ENCODE assay signal across 8 cellular contexts in the genomic region with DNA sequence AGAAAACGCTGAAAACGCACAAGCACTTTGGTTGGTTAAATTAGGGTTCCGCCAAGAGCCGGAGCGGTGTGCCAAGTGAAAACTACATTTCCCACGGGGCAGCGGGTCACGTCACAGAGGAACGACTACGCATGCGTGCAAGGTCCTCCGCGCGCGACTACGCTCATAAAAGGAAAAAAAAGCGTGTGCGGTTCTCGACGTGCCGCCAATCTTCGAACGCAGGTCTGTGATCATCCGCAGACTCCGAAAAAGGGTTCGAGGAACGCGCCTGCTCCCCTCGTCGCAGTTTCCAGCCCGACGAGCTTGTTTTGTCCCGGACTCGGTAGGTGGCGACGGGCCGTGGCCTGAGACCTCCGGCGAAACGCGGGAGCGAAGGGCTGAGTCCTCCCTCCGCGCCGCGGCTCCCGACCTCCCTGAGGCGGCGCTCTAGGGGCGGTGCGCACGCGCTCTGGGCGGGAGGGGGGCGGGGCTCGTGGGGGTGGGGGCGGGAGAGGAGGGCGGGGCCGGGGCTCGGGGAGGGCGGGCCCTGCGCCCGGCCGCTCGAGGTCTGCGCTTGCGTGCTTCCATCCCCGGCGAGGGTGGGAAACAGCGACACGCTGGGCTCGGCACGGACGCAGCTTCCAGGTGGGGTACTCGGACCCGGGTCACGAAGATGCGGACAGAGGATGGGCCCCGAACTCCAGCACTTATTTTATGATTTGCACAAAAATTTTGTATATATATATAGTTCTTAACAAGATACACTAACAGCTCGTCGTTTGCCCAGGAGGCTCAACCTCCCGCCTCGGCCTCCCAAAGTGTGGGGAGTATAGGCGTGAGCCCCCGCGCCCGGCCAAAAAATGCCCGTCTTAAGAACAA. TPM values are rescaled to one million over a fixed set of nuclear protein-coding genes. Genes with fewer than 3 reads are reported as not detected.
DNase-seq lines count a peak whose midpoint lies in the region; ATAC-seq lines count a peak whose summit lies in the region.

A gene (plus strand): TSS at position 145 of the 858 bp plus-strand sequence. CDS start 27,150 bp downstream, outside the sequence.

- H3K27me3 ChIP-seq in effector memory CD4-positive, alpha-beta T cell (replicated peaks; ENCODE audit: control insufficient read depth, insufficient read depth, low read length, poor library complexity, severe bottlenecking) = no peaks in the 10 kb centered on the region

- H3K27me3 Mint-ChIP-seq in memory B cell = peaks cover 3% of the 10 kb centered on the region

- CTCF ChIA-PET in activated CD8-positive, alpha-beta memory T cell treated with anti-CD3 and anti-CD28 coated beads for 36 hours (lab: Charles Lee) = interaction anchor here (0.5 to 0.6 kb wide), 2 partner anchors 309 to 854 kb away, joined by 3 to 4 read pairs; no protein-coding TSS in a partner anchor

- H3K9me3 Mint-ChIP-seq in memory B cell = no peaks in the 10 kb centered on the region

- peak within 1 kb of the TSS; percentile 92 for H3K4me3 Mint-ChIP-seq in memory B cell

- H3K4me3 ChIP-seq in effector memory CD4-positive, alpha-beta T cell (ENCODE audit: insufficient read depth, low read depth, low read length, poor library complexity, severe bottlenecking) = peak within 1 kb of the TSS; percentile 70

- ATAC-seq in GM19467 (IDR thresholded peaks at IDR 0.05; ENCODE audit: unreplicated experiment) (peak; percentile 84), memory B cell (ENCODE audit: low read depth) (peak; percentile 87)

- H3K9me3 ChIP-seq in effector memory CD4-positive, alpha-beta T cell (ENCODE audit: control insufficient read depth, low read length) = no peaks in the 10 kb centered on the region

- H3K4me1 ChIP-seq in effector memory CD4-positive, alpha-beta T cell (ENCODE audit: control insufficient read depth, insufficient read depth, low read length, poor library complexity, severe bottlenecking) = peaks cover 8% of the 10 kb centered on the region

- H3K27ac ChIP-seq in effector memory CD4-positive, alpha-beta T cell (ENCODE audit: insufficient read depth, low read length, poor library complexity, severe bottlenecking) = peak within 1 kb of the TSS; percentile 92

- H3K4me1 Mint-ChIP-seq in memory B cell = peaks cover 19% of the 10 kb centered on the region

- H3K36me3 Mint-ChIP-seq in memory B cell = peaks cover 9% of the 10 kb centered on the region

- POLR2A ChIA-PET in activated CD8-positive, alpha-beta memory T cell treated with anti-CD3 and anti-CD28 coated beads for 36 hours (lab: Charles Lee) = interaction anchor here (0.6 to 1.4 kb wide), 3 partner anchors 58 to 269 kb away, joined by 3 to 14 read pairs (median 3); a partner anchor contains a TSS

- peaks cover 16% of the 10 kb centered on the region for H3K36me3 ChIP-seq in effector memory CD4-positive, alpha-beta T cell (ENCODE audit: control insufficient read depth, insufficient read depth, low read length)

- DNase-seq in COLO829 (ENCODE audit: low spot score) (peak; percentile 92), HT-29 (ENCODE audit: low spot score) (peak; percentile 92), NOMO-1 (lab: John Stamatoyannopoulos, UW; ENCODE audit: unreplicated experiment in 2 of 2) (peak; percentile 87 to 92), memory B cell (ENCODE audit: low spot score in 2 of 2) (peak; percentile 91 to 95)
- peak; percentile 87 to 91 (median 88) for DNase-seq in effector memory CD4-positive, alpha-beta T cell
- DNase-seq in stimulated activated CD8-positive, alpha-beta memory T cell treated with anti-CD3 and anti-CD28 coated beads, Interleukin-12 subunit alpha, Interleukin-12 subunit beta, amount 100 ng/mL, for 24 hours (ENCODE audit: extremely low read depth) = peak; percentile 80

- peak within 1 kb of the TSS; percentile 94 for H3K27ac Mint-ChIP-seq in memory B cell

RNA-seq across cellular contexts. Expression of the gene that starts here (rescaled TPM):
- total RNA-seq in HT-29 (2014; rRNA removed; shearing (Covaris generic)) = 19.1 and 29.9 TPM in 2 replicates
- 10 to 100 TPM; 29.6 to 33.0 TPM for total RNA-seq in activated CD8-positive, alpha-beta memory T cell treated with anti-CD3 and anti-CD28 coated beads for 36 hours

Comparison
In these comparisons a context has a peak if more than half of its experiments do, and no peak if none do; other contexts are left out.
1. Peak in every context shown above with its lines: DNase-seq, ATAC-seq, H3K4me3 ChIP-seq and H3K27ac ChIP-seq.